In the genomic region with DNA sequence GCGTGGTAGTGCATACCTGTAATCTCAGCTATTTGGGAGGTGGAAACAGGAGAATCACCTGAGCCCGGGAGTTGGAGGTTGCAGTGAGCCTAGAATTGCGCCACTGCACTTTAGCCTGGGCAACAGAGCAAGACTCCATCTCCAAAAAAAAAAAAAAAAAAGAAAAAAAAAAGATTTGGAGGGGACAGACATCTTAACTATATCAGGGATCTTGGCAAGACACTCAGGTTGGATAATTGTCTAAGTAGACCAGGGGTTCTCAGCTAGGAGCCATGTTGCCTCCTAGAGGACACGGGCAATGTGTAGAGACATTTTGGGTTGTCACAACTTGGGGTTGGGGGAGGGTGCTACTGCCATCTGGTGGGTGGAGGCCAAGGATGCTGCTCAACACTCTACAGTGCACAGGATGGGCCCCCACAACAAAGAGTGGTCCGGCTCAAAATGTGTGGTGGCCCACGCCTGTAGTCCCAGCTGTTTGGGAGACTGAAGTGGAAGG, we compare ENCODE assay signal across 8 cellular contexts. TPM values are rescaled to one million over a fixed set of nuclear protein-coding genes. Genes with fewer than 3 reads are reported as not detected.
DNase-seq lines count a peak whose midpoint lies in the region; TF ChIP-seq lines count a peak whose summit lies in the region.

No MANE protein-coding gene starts in this region.

- no peak for TF ChIP-seq POLR2A in breast epithelium (IDR thresholded peaks at IDR 0.05)

- no peak overlapping the region for H3K27ac Mint-ChIP-seq in MCF 10A (ENCODE audit: low read depth, unreplicated experiment)
- H3K27ac Mint-ChIP-seq in activated naive CD4-positive, alpha-beta T cell treated with anti-CD3 and anti-CD28 coated beads, Interleukin-2, amount 10 ng/mL, durations not matched to agents 7 days and 5 days: peak overlapping the region; percentile 90

- H3K4me3 ChIP-seq in breast epithelium (no peak overlapping the region), OCI-LY1 (ENCODE audit: low read depth, low read length, poor library complexity, severe bottlenecking) (no peak overlapping the region), colonic mucosa (no peak overlapping the region)

- H3K9me3 ChIP-seq in breast epithelium: no peaks in the 10 kb centered on the region
- no peaks in the 10 kb centered on the region for H3K9me3 ChIP-seq in OCI-LY1 (ENCODE audit: low read length)
- H3K9me3 ChIP-seq in colonic mucosa: no peaks in the 10 kb centered on the region

- CTCF ChIA-PET in MCF 10A (lab: Yijun Ruan, JAX): interaction anchor here (0.5 to 2.3 kb wide), 7 partner anchors 9 to 968 kb away, joined by 3 to 12 read pairs (median 4); a partner anchor contains a TSS
- CTCF ChIA-PET in activated naive CD4-positive, alpha-beta T cell treated with anti-CD3 and anti-CD28 coated beads, Interleukin-2, amount 10 ng/mL, durations not matched to agents 7 days and 5 days (lab: Charles Lee): interaction anchor here (0.6 to 3.2 kb wide), 7 partner anchors 13 to 171 kb away, joined by 3 to 7 read pairs (median 3); a partner anchor contains a TSS

- H3K27me3 Mint-ChIP-seq in MCF 10A (ENCODE audit: insufficient read depth, unreplicated experiment): no peaks in the 10 kb centered on the region
- no peaks in the 10 kb centered on the region for H3K27me3 Mint-ChIP-seq in activated naive CD4-positive, alpha-beta T cell treated with anti-CD3 and anti-CD28 coated beads, Interleukin-2, amount 10 ng/mL, durations not matched to agents 7 days and 5 days

- H3K9me2 ChIP-seq in OCI-LY1 (ENCODE audit: low read depth, low read length): no peaks in the 10 kb centered on the region

- H3K4me1 ChIP-seq in breast epithelium (peaks cover 3 to 5% of the 10 kb centered on the region in 2 donors), OCI-LY1 (ENCODE audit: insufficient read depth, low read length, severe bottlenecking) (peaks cover 55% of the 10 kb centered on the region), colonic mucosa (peaks cover 33% of the 10 kb centered on the region)

- H3F3A ChIP-seq in OCI-LY1 (ENCODE audit: insufficient read depth, low read length): no peaks in the 10 kb centered on the region

- peaks cover 36% of the 10 kb centered on the region for H3K4me1 Mint-ChIP-seq in MCF 10A (ENCODE audit: insufficient read depth, unreplicated experiment)
- peaks cover 73% of the 10 kb centered on the region for H3K4me1 Mint-ChIP-seq in activated naive CD4-positive, alpha-beta T cell treated with anti-CD3 and anti-CD28 coated beads, Interleukin-2, amount 10 ng/mL, durations not matched to agents 7 days and 5 days

- POLR2A ChIA-PET in MCF 10A (lab: Yijun Ruan, JAX): interaction anchor here (0.7 to 1.7 kb wide), 3 partner anchors 16 to 35 kb away, joined by 3 to 8 read pairs (median 3); a partner anchor contains a TSS

- H3K36me3 Mint-ChIP-seq in MCF 10A (ENCODE audit: insufficient read depth, unreplicated experiment): peaks cover 34% of the 10 kb centered on the region
- peaks cover 33% of the 10 kb centered on the region for H3K36me3 Mint-ChIP-seq in activated naive CD4-positive, alpha-beta T cell treated with anti-CD3 and anti-CD28 coated beads, Interleukin-2, amount 10 ng/mL, durations not matched to agents 7 days and 5 days

- DNase-seq in MCF 10A (ENCODE audit: unreplicated experiment): peak; percentile 46
- no peak for DNase-seq in breast epithelium (ENCODE audit: low spot score in 2 of 2)
- peak; percentile 75 for DNase-seq in activated naive CD4-positive, alpha-beta T cell treated with anti-CD3 and anti-CD28 coated beads, Interleukin-2, amount 10 ng/mL, durations not matched to agents 7 days and 5 days
- peak; percentile 37 to 49 for DNase-seq in lung microvascular endothelial cell (ENCODE audit: low read depth in 2 of 2)
- DNase-seq in colonic mucosa: no peak
- DNase-seq in NCI-H1105 treated with DMSO at 0.1 percent for 48 hours (lab: John Stamatoyannopoulos, UW): no peak
- DNase-seq in DMS153 (lab: John Stamatoyannopoulos, UW): no peak

- H4K20me1 ChIP-seq in OCI-LY1 (ENCODE audit: insufficient read depth, low read length): no peaks in the 10 kb centered on the region

- no peaks in the 10 kb centered on the region for H3K9me3 Mint-ChIP-seq in MCF 10A (ENCODE audit: unreplicated experiment)
- no peaks in the 10 kb centered on the region for H3K9me3 Mint-ChIP-seq in activated naive CD4-positive, alpha-beta T cell treated with anti-CD3 and anti-CD28 coated beads, Interleukin-2, amount 10 ng/mL, durations not matched to agents 7 days and 5 days

- H3K36me3 ChIP-seq in breast epithelium: no peaks in the 10 kb centered on the region
- H3K36me3 ChIP-seq in OCI-LY1 (ENCODE audit: insufficient read depth, low read length): peaks cover 5% of the 10 kb centered on the region; the same call in 1 of the 2 replicates
- H3K36me3 ChIP-seq in colonic mucosa: no peaks in the 10 kb centered on the region

- no peak overlapping the region for H3K4me3 Mint-ChIP-seq in MCF 10A (ENCODE audit: unreplicated experiment)
- peak overlapping the region; percentile 3 for H3K4me3 Mint-ChIP-seq in activated naive CD4-positive, alpha-beta T cell treated with anti-CD3 and anti-CD28 coated beads, Interleukin-2, amount 10 ng/mL, durations not matched to agents 7 days and 5 days

- H3K27me3 ChIP-seq in breast epithelium: no peaks in the 10 kb centered on the region
- no peaks in the 10 kb centered on the region for H3K27me3 ChIP-seq in OCI-LY1 (ENCODE audit: insufficient read depth, low read length)
- no peaks in the 10 kb centered on the region for H3K27me3 ChIP-seq in colonic mucosa

- no peak overlapping the region for H3K27ac ChIP-seq in breast epithelium
- peak overlapping the region; percentile 94 for H3K27ac ChIP-seq in OCI-LY1 (ENCODE audit: low read depth, low read length, poor library complexity, severe bottlenecking)
- H3K27ac ChIP-seq in colonic mucosa: no peak overlapping the region

- H3K79me2 ChIP-seq in OCI-LY1 (ENCODE audit: insufficient read depth, low read length): peaks cover 18% of the 10 kb centered on the region

- H3K4me2 ChIP-seq in OCI-LY1 (ENCODE audit: low read length): no peak overlapping the region

- intact Hi-C loops in MCF 10A (cut with micrococcal nuclease): loop anchor here (10.0 kb wide), 1 partner anchor 696 kb away; no protein-coding TSS in a partner anchor
- intact Hi-C loops in breast epithelium (cut with DNase I; ENCODE audit: low total_unique reads): no loop called here
- intact Hi-C loops in colonic mucosa (cut with DNase I): no loop called here

- BruUV-seq in MCF 10A (replicated peaks; lab: Mats Ljungman, UMichigan): no TSS peak

- no peak overlapping the region for H2AFZ ChIP-seq in OCI-LY1 (ENCODE audit: low read length)

- H3K9ac ChIP-seq in OCI-LY1 (ENCODE audit: low read length): no peak overlapping the region
- no peak overlapping the region for H3K9ac ChIP-seq in colonic mucosa (ENCODE audit: low read depth in 2 of 2, low read length in 2 of 2)

- TF ChIP-seq CTCF in MCF 10A (IDR thresholded peaks at IDR 0.05; ENCODE audit: unreplicated experiment) (peak; percentile 25), breast epithelium (IDR thresholded peaks at IDR 0.05) (no peak), OCI-LY1 (IDR thresholded peaks at IDR 0.05; ENCODE audit: low read length) (peak; percentile 78), colonic mucosa (IDR thresholded peaks at IDR 0.05) (no peak)

RNA-seq across cellular contexts. Expression of a gene that starts 1.9 kb away (rescaled TPM):
- total RNA-seq in MCF 10A (2022) (38.9 and 44.9 TPM in 2 replicates), breast epithelium (10 to 100 TPM; 21.0 to 24.3 (median 22.4) TPM), lung microvascular endothelial cell (1.3 and 2.0 TPM in 2 replicates), colonic mucosa (10 to 100 TPM; 18.0 to 28.6 TPM)

RNA-seq across cellular contexts. Expression of a gene that starts 4.5 kb away (rescaled TPM):
- total RNA-seq in MCF 10A (2022) (22.3 and 25.7 TPM in 2 replicates), breast epithelium (10 to 100 TPM; 10.7 to 16.8 (median 16.7) TPM), lung microvascular endothelial cell (18.3 and 20.9 TPM in 2 replicates), colonic mucosa (10 to 100 TPM; 16.0 to 20.3 TPM)

RNA-seq across cellular contexts. Expression of a gene that starts 9.1 kb away (rescaled TPM):
- 2.3 and 2.5 TPM in 2 replicates for total RNA-seq in MCF 10A (2022)
- 10 to 100 TPM in 2 of 3 donors, 1 to 10 TPM in 1; 7.9 to 10.5 (median 10.2) TPM for total RNA-seq in breast epithelium
- total RNA-seq in lung microvascular endothelial cell: 5.9 and 10.7 TPM in 2 replicates
- 1 to 10 TPM; 2.6 to 4.8 TPM for total RNA-seq in colonic mucosa

RNA-seq across cellular contexts. Expression of a gene that starts 14.5 kb away (rescaled TPM):
- 2.7 and 3.1 TPM in 2 replicates for total RNA-seq in MCF 10A (2022)
- total RNA-seq in breast epithelium: 1 to 10 TPM; 2.6 to 6.7 (median 4.9) TPM
- total RNA-seq in lung microvascular endothelial cell: 2.8 and 4.8 TPM in 2 replicates
- total RNA-seq in colonic mucosa: 10 to 100 TPM in 1 of 2 donors, 1 to 10 TPM in 1; 9.9 to 10.2 TPM

RNA-seq across cellular contexts. Expression of a gene that starts 15.9 kb away (rescaled TPM):
- total RNA-seq in MCF 10A (2022) (220 and 280 TPM in 2 replicates), breast epithelium (10 to 100 TPM; 82.5 to 93.4 (median 85.3) TPM), lung microvascular endothelial cell (61.9 and 62.9 TPM in 2 replicates), colonic mucosa (100 to 1,000 TPM; 146 to 289 TPM)

Comparison
In these comparisons a context has a peak if more than half of its experiments do, and no peak if none do; other contexts are left out.
1. DNase-seq: peak in MCF 10A (single experiment), activated naive CD4-positive, alpha-beta T cell treated with anti-CD3 and anti-CD28 coated beads, Interleukin-2, amount 10 ng/mL, durations not matched to agents 7 days and 5 days (single experiment) and lung microvascular endothelial cell (2 of 2); none in breast epithelium (0 of 2), colonic mucosa (single experiment), NCI-H1105 treated with DMSO at 0.1 percent for 48 hours (single experiment) and DMS153 (single experiment).
2. CTCF ChIP-seq: peak in MCF 10A (single experiment) and OCI-LY1 (single experiment); none in breast epithelium (0 of 3) and colonic mucosa (single experiment).